Comparison of ENCODE assay signal across 1 cellular context in the genomic region with DNA sequence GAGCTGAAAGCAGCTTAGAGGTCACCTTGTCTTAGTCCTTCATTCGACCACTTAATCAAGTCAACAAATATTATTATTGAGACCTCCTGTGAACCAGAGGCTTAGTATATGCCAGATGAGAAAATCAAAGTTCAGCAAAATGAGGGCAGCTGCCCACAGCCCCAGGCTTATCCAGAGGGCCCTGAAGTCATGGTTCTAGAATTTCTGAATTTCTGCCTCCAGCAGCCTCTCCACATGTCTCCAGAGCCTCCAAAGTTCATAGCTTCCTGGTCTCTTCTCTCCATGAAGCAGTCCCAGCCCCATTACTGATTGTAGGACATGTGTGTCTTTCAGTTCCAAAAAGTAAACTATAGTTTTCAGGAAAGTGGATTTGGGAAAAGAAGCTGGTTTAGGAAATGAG.
TF ChIP-seq lines count a peak whose summit lies in the region.

No MANE protein-coding gene starts in this region.

TF ChIP-seq in HCT116, 20 proteins besides CTCF, POLR2A, EP300 and RAD21:
- TF ChIP-seq, protein P1, sequence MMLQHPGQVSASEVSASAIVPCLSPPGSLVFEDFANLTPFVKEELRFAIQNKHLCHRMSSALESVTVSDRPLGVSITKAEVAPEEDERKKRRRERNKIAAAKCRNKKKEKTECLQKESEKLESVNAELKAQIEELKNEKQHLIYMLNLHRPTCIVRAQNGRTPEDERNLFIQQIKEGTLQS (IDR thresholded peaks at IDR 0.05): no peak
- TF ChIP-seq ELF1 (IDR thresholded peaks at IDR 0.05; ENCODE audit: borderline replicate concordance, low read depth): no peak
